Comparison of ENCODE assay signal across 15 cellular contexts in the genomic region with DNA sequence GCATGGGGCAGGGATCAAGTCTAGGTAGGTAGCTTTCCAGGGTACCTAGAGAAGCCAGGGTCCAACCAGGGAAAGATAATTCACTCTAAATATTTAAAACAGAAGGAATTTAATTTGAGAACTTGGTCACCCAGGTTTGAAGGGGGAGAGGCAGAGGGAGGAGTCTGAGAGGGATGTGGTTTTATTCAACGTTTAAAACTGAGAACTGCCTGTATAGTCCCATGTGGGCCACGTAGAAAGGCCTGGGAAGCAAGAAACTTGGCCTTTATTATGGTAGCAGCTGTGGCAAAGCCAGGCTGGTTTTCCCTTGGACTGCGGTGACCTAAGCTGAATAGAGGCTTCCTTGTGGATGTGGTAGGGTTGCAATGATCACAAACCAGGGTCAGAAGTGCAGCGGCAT. TPM values are rescaled to one million over a fixed set of nuclear protein-coding genes. Genes with fewer than 3 reads are reported as not detected.
A peak's percentile ranks its signal among the peaks of the same experiment; 100 is the strongest.
DNase-seq lines count a peak whose midpoint lies in the region; ATAC-seq and TF ChIP-seq lines count a peak whose summit lies in the region.
"Had no signal": no experiment of that assay in that cellular context is flagged by ENCODE, and none has a peak within 500 bp of the region (broad histone marks: within the 10 kb centered on the region; RNA-seq: fewer than 3 reads in every experiment).

No MANE protein-coding gene starts in this region.

- no peaks in the 10 kb centered on the region for H3K9me3 ChIP-seq in mammary epithelial cell (replicated peaks; ENCODE audit: insufficient read depth, low read length)
- H3K9me3 ChIP-seq: ascending aorta had no signal

- H3K9ac ChIP-seq in mammary epithelial cell (ENCODE audit: insufficient read depth, low read length), result no peak overlapping the region

- H4K20me1 ChIP-seq in mammary epithelial cell (ENCODE audit: insufficient read depth, low read length), result no peaks in the 10 kb centered on the region

- H3K4me3 ChIP-seq in mammary epithelial cell (replicated peaks in 1 of 3; ENCODE audit: insufficient read depth in 1 of 3, low read depth in 2 of 3, low read length in 3 of 3), result no peak overlapping the region
- H3K4me3 ChIP-seq: ascending aorta had no signal

- no peaks in the 10 kb centered on the region for H3K9me3 Mint-ChIP-seq in T-cell
- H3K9me3 Mint-ChIP-seq in immature natural killer cell, result no peaks in the 10 kb centered on the region

- no peak overlapping the region for H2AFZ ChIP-seq in mammary epithelial cell (ENCODE audit: low read depth, low read length)

- CTCF ChIA-PET in T-cell (lab: Charles Lee) (interaction anchor here in 1 of 2 donors (1.2 to 1.5 kb wide), 3 partner anchors 14 to 41 kb away, joined by 3 to 4 read pairs (median 3); no protein-coding TSS in a partner anchor), mammary epithelial cell (lab: Charles Lee; ENCODE audit: low non-redundant PET) (no interaction called here)

- no peaks in the 10 kb centered on the region for H3K36me3 ChIP-seq in mammary epithelial cell (ENCODE audit: insufficient read depth, low read length)
- H3K36me3 ChIP-seq: ascending aorta had no signal

- H3K36me3 Mint-ChIP-seq in T-cell (no peaks in the 10 kb centered on the region), immature natural killer cell (peaks cover 0 to 3% (median 0%) of the 10 kb centered on the region in 3 donors)

- DNase-seq in CD1c-positive myeloid dendritic cell (ENCODE audit: extremely low spot score) (peak; percentile 22), T-cell (peak in 9 of 34 experiments; percentile 5 to 30 (median 19)), immature natural killer cell (peak in 2 of 3 donors; percentile 32 to 36), mammary epithelial cell (no peak), NCI-H510A (lab: John Stamatoyannopoulos, UW) (no peak)
- DNase-seq: IMR-90; NCI-H146; NCI-H524 treated with DMSO at 0.1 percent for 48 hours; RPMI8226; stimulated activated CD4-positive, alpha-beta T cell treated with anti-CD3 and anti-CD28 coated beads, Interleukin-1b, Interleukin-23, amount 100 ng/mL, for 48 hours had no signal

- in situ Hi-C loops in mammary epithelial cell (cut with MboI; ENCODE audit: low sequenced_read_pairs in 2 of 2), result no loop called here

- H3K4me1 ChIP-seq in mammary epithelial cell (ENCODE audit: insufficient read depth, low read length), result no peaks in the 10 kb centered on the region
- H3K4me1 ChIP-seq: ascending aorta had no signal

- WGBS in mammary epithelial cell (ENCODE audit: low coverage, missing lambda C conversion rate), result 78% methylated on average over 4 of the region's 4 CpGs

- peak; percentile 36 for ATAC-seq in GM18907 (IDR thresholded peaks at IDR 0.05; ENCODE audit: unreplicated experiment)
- ATAC-seq in T-cell (replicated peaks in 1 of 4), result peak; percentile 86 to 91 (median 89)
- ATAC-seq in GM21529 (IDR thresholded peaks at IDR 0.05; ENCODE audit: unreplicated experiment), result no peak
- ATAC-seq in GM21825 (IDR thresholded peaks at IDR 0.05; ENCODE audit: unreplicated experiment), result no peak
- ATAC-seq: esophagus mucosa had no signal

- H3K27ac Mint-ChIP-seq in T-cell (no peak overlapping the region), immature natural killer cell (peak overlapping the region; percentile 53 to 87 (median 74))

- BruUV-seq in mammary epithelial cell (replicated peaks; lab: Mats Ljungman, UMichigan), result no TSS peak

- peaks cover 42 to 59% (median 47%) of the 10 kb centered on the region in 3 donors for H3K4me1 Mint-ChIP-seq in T-cell
- peaks cover 60 to 63% of the 10 kb centered on the region in 2 donors for H3K4me1 Mint-ChIP-seq in immature natural killer cell

- no peaks in the 10 kb centered on the region for H3K27me3 ChIP-seq in mammary epithelial cell (ENCODE audit: insufficient read depth, low read length)
- H3K27me3 ChIP-seq: ascending aorta had no signal

- H3K4me2 ChIP-seq in mammary epithelial cell (ENCODE audit: insufficient read depth, low read depth, low read length), result no peak overlapping the region

- dilution Hi-C loops in mammary epithelial cell (cut with HindIII; ENCODE audit: low sequenced_read_pairs), result no loop called here

- H3K79me2 ChIP-seq in mammary epithelial cell (ENCODE audit: insufficient read depth, low read length), result no peaks in the 10 kb centered on the region

- POLR2A ChIA-PET in T-cell (lab: Charles Lee), result no interaction called here

- no peak for TF ChIP-seq CTCF in mammary epithelial cell (conservative IDR thresholded peaks at IDR 0.05 in 1 of 2, IDR thresholded peaks at IDR 0.05 in 1 of 2; ENCODE audit: extremely low read depth in 1 of 2, insufficient read depth in 1 of 2, low read depth in 1 of 2, low read length in 2 of 2)

- no peak overlapping the region for H3K27ac ChIP-seq in mammary epithelial cell (ENCODE audit: insufficient read depth, low read depth, low read length)
- H3K27ac ChIP-seq: ascending aorta had no signal

- H3K4me3 Mint-ChIP-seq in T-cell (peak overlapping the region in 2 of 3 donors; percentile 34 to 70), immature natural killer cell (peak overlapping the region; percentile 66 to 74 (median 69))

- H3K27me3 Mint-ChIP-seq in T-cell, result no peaks in the 10 kb centered on the region
- peaks cover 3 to 5% (median 3%) of the 10 kb centered on the region in 3 donors for H3K27me3 Mint-ChIP-seq in immature natural killer cell (ENCODE audit: low read depth in 3 of 3)

- intact Hi-C loops in mammary epithelial cell (cut with micrococcal nuclease), result no loop called here

RNA-seq across cellular contexts. Expression of a gene that starts 42.0 kb away (rescaled TPM):
- total RNA-seq in T-cell, result 10 to 100 TPM in 2 of 5 donors, 1 to 10 TPM in 3; 5.2 to 64.2 (median 6.0) TPM
- 10 to 100 TPM; 10.7 to 25.6 (median 14.7) TPM for polyA plus RNA-seq in immature natural killer cell
- 100 to 1,000 TPM in 1 of 2 donors, 10 to 100 TPM in 1; 35.4 to 118 TPM for total RNA-seq in mammary epithelial cell
- 64.8 TPM for polyA plus RNA-seq in mammary epithelial cell
- 62.0 TPM for polyA minus RNA-seq in mammary epithelial cell

Comparison
In these comparisons a context has a peak if more than half of its experiments do, and no peak if none do; other contexts are left out.
1. DNase-seq: peak in CD1c-positive myeloid dendritic cell (single experiment) and immature natural killer cell (2 of 3); none in mammary epithelial cell (single experiment) and NCI-H510A (single experiment).
2. ATAC-seq: peak in GM18907 (single experiment) and T-cell (4 of 4); none in GM21529 (single experiment) and GM21825 (single experiment).
3. H3K27ac Mint-ChIP-seq: peak in immature natural killer cell (6 of 6); none in T-cell (0 of 2).